In the genomic region with DNA sequence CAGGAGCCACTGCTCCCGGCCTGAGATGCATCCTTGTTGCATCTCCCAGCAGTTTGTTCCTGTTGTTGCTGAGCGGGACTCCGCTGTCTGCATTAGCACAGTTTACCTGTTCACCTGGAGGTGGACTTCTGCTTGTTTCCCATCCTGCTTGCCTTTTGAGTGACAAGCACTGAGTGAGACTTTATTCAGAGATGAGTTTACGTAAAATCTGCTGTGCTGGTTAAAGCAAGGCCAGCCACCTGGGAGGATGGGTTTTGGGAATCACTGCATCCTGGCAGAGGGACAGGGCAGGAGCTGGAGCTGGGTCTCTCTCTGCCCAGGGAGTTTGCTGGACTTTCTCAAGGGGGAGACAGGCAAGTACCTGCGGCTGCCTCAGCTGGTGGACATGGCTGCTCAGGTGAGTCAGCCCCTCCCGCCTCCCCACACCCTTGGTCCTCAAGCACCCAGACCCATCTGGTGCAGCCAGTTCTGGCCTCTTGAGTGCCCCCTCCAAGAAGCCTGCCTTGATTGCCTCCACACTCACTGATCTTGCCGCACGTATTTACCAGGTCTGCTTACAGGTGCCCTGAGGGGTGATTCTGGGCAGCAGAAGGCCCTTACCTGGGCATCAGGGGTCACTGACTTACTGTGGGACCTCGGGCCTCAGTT, we compare ENCODE assay signal across 19 cellular contexts.
"Had no signal": no experiment of that assay in that cellular context is flagged by ENCODE, and none has a peak within 500 bp of the region (broad histone marks: within the 10 kb centered on the region; RNA-seq: fewer than 3 reads in every experiment).

No MANE protein-coding gene starts in this region.

- H3K27ac ChIP-seq: SJCRH30 had no signal

- H3K27me3 ChIP-seq: MG63, SJCRH30 had no signal

- ATAC-seq: Right ventricle myocardium inferior, SK-N-SH treated with all-trans-retinoic acid at 6 μM for 48 hours had no signal

- H3K4me3 ChIP-seq: MG63, SJCRH30 had no signal

- H3K9me3 ChIP-seq: MG63, SJCRH30 had no signal

- DNase-seq: Karpas-422, KG1, MG63, NCI-H1092, NCI-H1436, NCI-H187, NCI-H2029, NCI-H2081 treated with DMSO at 0.1 percent for 48 hours, NCI-H2171, NCI-H226, NCI-H446, NCI-H510A, NCI-H524 treated with DMSO at 0.1 percent for 48 hours, NCI-H69, NCI-H774, SHP77 treated with DMSO at 0.1 percent for 48 hours, SJCRH30 had no signal
